21 cellular contexts compared by ENCODE assay signal in the genomic region with DNA sequence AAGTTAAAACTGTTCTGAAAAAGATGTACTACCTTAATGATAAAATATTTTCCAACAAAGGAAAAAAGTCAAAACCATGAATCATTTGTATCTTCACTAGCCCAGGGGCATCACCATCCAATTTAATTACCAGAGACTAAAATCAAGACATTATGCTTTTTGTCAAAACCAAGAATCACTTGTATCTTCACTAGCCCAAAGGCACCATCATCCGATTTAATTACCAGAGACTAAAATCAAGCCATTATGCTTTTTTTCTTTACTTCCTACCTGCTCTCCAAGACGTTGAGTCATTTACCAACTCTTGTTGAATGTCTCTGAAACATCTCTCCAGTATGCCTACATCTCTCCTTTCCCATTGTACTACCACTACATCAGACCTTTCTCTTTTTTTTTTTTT. TPM values are rescaled to one million over a fixed set of nuclear protein-coding genes. Genes with fewer than 3 reads are reported as not detected.
DNase-seq lines count a peak whose midpoint lies in the region; ATAC-seq and TF ChIP-seq lines count a peak whose summit lies in the region.
"Had no signal": no experiment of that assay in that cellular context is flagged by ENCODE, and none has a peak within 500 bp of the region (broad histone marks: within the 10 kb centered on the region; RNA-seq: fewer than 3 reads in every experiment).

No MANE protein-coding gene starts in this region.

- 18% methylated on average over 2 of the region's 2 CpGs for WGBS in mammary epithelial cell (ENCODE audit: low coverage, missing lambda C conversion rate)

- no peak overlapping the region for H3K9ac ChIP-seq in mammary epithelial cell (ENCODE audit: insufficient read depth, low read length)
- H3K9ac ChIP-seq: BLaER1 treated with 17β-estradiol and CSF1 and Interleukin-3, amounts not matched to agents 10 nM and 100 nM; KMS-11 had no signal

- H3K4me1 ChIP-seq in mammary epithelial cell (ENCODE audit: insufficient read depth, low read length) = no peaks in the 10 kb centered on the region
- H3K4me1 ChIP-seq in left lung = no peaks in the 10 kb centered on the region
- H3K4me1 ChIP-seq: SJCRH30 had no signal

- H2AFZ ChIP-seq in mammary epithelial cell (ENCODE audit: low read depth, low read length) = no peak overlapping the region

- H3K9me3 ChIP-seq in mammary epithelial cell (replicated peaks; ENCODE audit: insufficient read depth, low read length) = no peaks in the 10 kb centered on the region
- H3K9me3 ChIP-seq in left lung = no peaks in the 10 kb centered on the region
- H3K9me3 ChIP-seq: BLaER1 treated with 17β-estradiol and CSF1 and Interleukin-3, amounts not matched to agents 10 nM and 100 nM; SJCRH30 had no signal

- no peak overlapping the region for H3K27ac ChIP-seq in mammary epithelial cell (ENCODE audit: insufficient read depth, low read depth, low read length)
- no peak overlapping the region for H3K27ac ChIP-seq in left lung
- H3K27ac ChIP-seq: 22Rv1; BLaER1 treated with 17β-estradiol and CSF1 and Interleukin-3, amounts not matched to agents 10 nM and 100 nM; KMS-11; SJCRH30 had no signal

- BruUV-seq in mammary epithelial cell (replicated peaks; lab: Mats Ljungman, UMichigan) = no TSS peak
- BruUV-seq in MCF 10A (replicated peaks; lab: Mats Ljungman, UMichigan) = no TSS peak

- POLR2A ChIA-PET in activated CD4-positive, alpha-beta T cell treated with anti-CD3 and anti-CD28 coated beads for 36 hours (lab: Charles Lee) = no interaction called here
- POLR2A ChIA-PET in MCF 10A (lab: Yijun Ruan, JAX) = no interaction called here

- H3K4me3 Mint-ChIP-seq in activated CD4-positive, alpha-beta T cell treated with anti-CD3 and anti-CD28 coated beads for 36 hours = no peak overlapping the region
- H3K4me3 Mint-ChIP-seq in MCF 10A (ENCODE audit: unreplicated experiment) = no peak overlapping the region
- H3K4me3 Mint-ChIP-seq in central memory CD8-positive, alpha-beta T cell = no peak overlapping the region
- no peak overlapping the region for H3K4me3 Mint-ChIP-seq in stimulated activated naive B cell treated with anti-CD40 and anti-IgM and Interleukin-4, amounts not matched to agents 10 μg/mL and 1 μg/mL and 100 μg/mL, for 72 hours

- H3K36me3 ChIP-seq in mammary epithelial cell (ENCODE audit: insufficient read depth, low read length) (peaks cover 40% of the 10 kb centered on the region), left lung (peaks cover 4 to 99% of the 10 kb centered on the region in 2 donors)

- H3K4me3 ChIP-seq in mammary epithelial cell (replicated peaks in 1 of 3; ENCODE audit: insufficient read depth in 1 of 3, low read depth in 2 of 3, low read length in 3 of 3) = no peak overlapping the region
- H3K4me3 ChIP-seq in left lung = no peak overlapping the region
- H3K4me3 ChIP-seq: BLaER1 treated with 17β-estradiol and CSF1 and Interleukin-3, amounts not matched to agents 10 nM and 100 nM; SJCRH30 had no signal

- no peak overlapping the region for H3K4me2 ChIP-seq in mammary epithelial cell (ENCODE audit: insufficient read depth, low read depth, low read length)
- H3K4me2 ChIP-seq: BLaER1 treated with 17β-estradiol and CSF1 and Interleukin-3, amounts not matched to agents 10 nM and 100 nM; KMS-11 had no signal

- no peaks in the 10 kb centered on the region for H3K79me2 ChIP-seq in mammary epithelial cell (ENCODE audit: insufficient read depth, low read length)

- in situ Hi-C loops in mammary epithelial cell (cut with MboI; ENCODE audit: low sequenced_read_pairs in 2 of 2) = no loop called here

- no peak for ATAC-seq in activated CD4-positive, alpha-beta T cell treated with anti-CD3 and anti-CD28 coated beads for 36 hours
- ATAC-seq in central memory CD8-positive, alpha-beta T cell (replicated peaks; ENCODE audit: extremely low read depth, poor library complexity, severe bottlenecking) = no peak
- no peak for ATAC-seq in stimulated activated naive B cell treated with anti-CD40 and anti-IgM and Interleukin-4, amounts not matched to agents 10 μg/mL and 1 μg/mL and 100 μg/mL, for 72 hours (replicated peaks)
- no peak for ATAC-seq in left lung

- intact Hi-C loops in activated CD4-positive, alpha-beta T cell treated with anti-CD3 and anti-CD28 coated beads for 36 hours (cut with DNase I, micrococcal nuclease) = no loop called here
- intact Hi-C loops in mammary epithelial cell (cut with micrococcal nuclease) (no loop called here), MCF 10A (cut with micrococcal nuclease) (no loop called here), left lung (cut with DNase I) (no loop called here)

- peaks cover 8% of the 10 kb centered on the region for H3K4me1 Mint-ChIP-seq in activated CD4-positive, alpha-beta T cell treated with anti-CD3 and anti-CD28 coated beads for 36 hours
- no peaks in the 10 kb centered on the region for H3K4me1 Mint-ChIP-seq in MCF 10A (ENCODE audit: insufficient read depth, unreplicated experiment)
- peaks cover 18% of the 10 kb centered on the region for H3K4me1 Mint-ChIP-seq in central memory CD8-positive, alpha-beta T cell
- no peaks in the 10 kb centered on the region for H3K4me1 Mint-ChIP-seq in stimulated activated naive B cell treated with anti-CD40 and anti-IgM and Interleukin-4, amounts not matched to agents 10 μg/mL and 1 μg/mL and 100 μg/mL, for 72 hours

- dilution Hi-C loops in mammary epithelial cell (cut with HindIII; ENCODE audit: low sequenced_read_pairs) = no loop called here

- no peak for DNase-seq in activated CD4-positive, alpha-beta T cell treated with anti-CD3 and anti-CD28 coated beads for 36 hours
- no peak for DNase-seq in activated CD4-positive, alpha-beta T cell treated with anti-CD3 and anti-CD28 coated beads for 1 hour
- DNase-seq in mammary epithelial cell = peak; percentile 9
- DNase-seq in MCF 10A (ENCODE audit: unreplicated experiment) = no peak
- no peak for DNase-seq in central memory CD8-positive, alpha-beta T cell (ENCODE audit: low spot score in 2 of 2)
- DNase-seq in stimulated activated naive B cell treated with anti-CD40 and anti-IgM and Interleukin-4, amounts not matched to agents 10 μg/mL and 1 μg/mL and 100 μg/mL, for 72 hours = no peak
- DNase-seq in left lung = no peak
- DNase-seq in COR-L47 (lab: John Stamatoyannopoulos, UW) = no peak
- DNase-seq: ACHN, DMS79, IMR-90, MV-4-11, NCI-H1417, NCI-H187, NCI-H446, NCI-H526 treated with DMSO at 0.1 percent for 48 hours, OCI-M1, SJCRH30 had no signal

- no peaks in the 10 kb centered on the region for H3K27me3 Mint-ChIP-seq in activated CD4-positive, alpha-beta T cell treated with anti-CD3 and anti-CD28 coated beads for 36 hours
- H3K27me3 Mint-ChIP-seq in MCF 10A (ENCODE audit: insufficient read depth, unreplicated experiment) = no peaks in the 10 kb centered on the region
- no peaks in the 10 kb centered on the region for H3K27me3 Mint-ChIP-seq in central memory CD8-positive, alpha-beta T cell
- no peaks in the 10 kb centered on the region for H3K27me3 Mint-ChIP-seq in stimulated activated naive B cell treated with anti-CD40 and anti-IgM and Interleukin-4, amounts not matched to agents 10 μg/mL and 1 μg/mL and 100 μg/mL, for 72 hours

- peaks cover 2% of the 10 kb centered on the region for H4K20me1 ChIP-seq in mammary epithelial cell (ENCODE audit: insufficient read depth, low read length)

- peaks cover 68% of the 10 kb centered on the region for H3K36me3 Mint-ChIP-seq in activated CD4-positive, alpha-beta T cell treated with anti-CD3 and anti-CD28 coated beads for 36 hours (ENCODE audit: low read depth)
- peaks cover 88% of the 10 kb centered on the region for H3K36me3 Mint-ChIP-seq in MCF 10A (ENCODE audit: insufficient read depth, unreplicated experiment)
- H3K36me3 Mint-ChIP-seq in central memory CD8-positive, alpha-beta T cell (ENCODE audit: insufficient read depth) = peaks cover 58% of the 10 kb centered on the region
- peaks cover 41 to 47% of the 10 kb centered on the region in 2 donors for H3K36me3 Mint-ChIP-seq in stimulated activated naive B cell treated with anti-CD40 and anti-IgM and Interleukin-4, amounts not matched to agents 10 μg/mL and 1 μg/mL and 100 μg/mL, for 72 hours

- no peaks in the 10 kb centered on the region for H3K9me3 Mint-ChIP-seq in activated CD4-positive, alpha-beta T cell treated with anti-CD3 and anti-CD28 coated beads for 36 hours (ENCODE audit: low read depth)
- H3K9me3 Mint-ChIP-seq in MCF 10A (ENCODE audit: unreplicated experiment) = no peaks in the 10 kb centered on the region
- H3K9me3 Mint-ChIP-seq in central memory CD8-positive, alpha-beta T cell = no peaks in the 10 kb centered on the region
- H3K9me3 Mint-ChIP-seq in stimulated activated naive B cell treated with anti-CD40 and anti-IgM and Interleukin-4, amounts not matched to agents 10 μg/mL and 1 μg/mL and 100 μg/mL, for 72 hours = no peaks in the 10 kb centered on the region

- H3K27me3 ChIP-seq in mammary epithelial cell (ENCODE audit: insufficient read depth, low read length) (no peaks in the 10 kb centered on the region), left lung (no peaks in the 10 kb centered on the region)
- H3K27me3 ChIP-seq: BLaER1 treated with 17β-estradiol and CSF1 and Interleukin-3, amounts not matched to agents 10 nM and 100 nM; SJCRH30 had no signal

- CTCF ChIA-PET in activated CD4-positive, alpha-beta T cell treated with anti-CD3 and anti-CD28 coated beads for 36 hours (lab: Charles Lee) = interaction anchor here (1.0 to 2.3 kb wide), 6 partner anchors 8 to 311 kb away, joined by 3 to 7 read pairs (median 4); no protein-coding TSS in a partner anchor
- CTCF ChIA-PET in mammary epithelial cell (lab: Charles Lee; ENCODE audit: low non-redundant PET) = no interaction called here
- CTCF ChIA-PET in MCF 10A (lab: Yijun Ruan, JAX) = interaction anchor here (0.9 to 10.3 kb wide), 7 partner anchors 12 to 310 kb away, joined by 3 to 75 read pairs (median 4); no protein-coding TSS in a partner anchor

- peak overlapping the region; percentile 66 for H3K27ac Mint-ChIP-seq in activated CD4-positive, alpha-beta T cell treated with anti-CD3 and anti-CD28 coated beads for 36 hours
- H3K27ac Mint-ChIP-seq in MCF 10A (ENCODE audit: low read depth, unreplicated experiment) = no peak overlapping the region
- peak overlapping the region; percentile 77 for H3K27ac Mint-ChIP-seq in central memory CD8-positive, alpha-beta T cell (ENCODE audit: low read depth)
- peak overlapping the region; percentile 21 for H3K27ac Mint-ChIP-seq in stimulated activated naive B cell treated with anti-CD40 and anti-IgM and Interleukin-4, amounts not matched to agents 10 μg/mL and 1 μg/mL and 100 μg/mL, for 72 hours

- no peak for TF ChIP-seq CTCF in mammary epithelial cell (conservative IDR thresholded peaks at IDR 0.05 in 1 of 2, IDR thresholded peaks at IDR 0.05 in 1 of 2; ENCODE audit: extremely low read depth in 1 of 2, insufficient read depth in 1 of 2, low read depth in 1 of 2, low read length in 2 of 2)
- TF ChIP-seq CTCF in MCF 10A (IDR thresholded peaks at IDR 0.05; ENCODE audit: unreplicated experiment) = no peak
- TF ChIP-seq CTCF in left lung (IDR thresholded peaks at IDR 0.05) = no peak

RNA-seq across cellular contexts. Expression of a gene that starts 37.9 kb away (rescaled TPM):
- total RNA-seq in activated CD4-positive, alpha-beta T cell treated with anti-CD3 and anti-CD28 coated beads for 36 hours = 10 to 100 TPM; 47.5 to 65.4 TPM
- 10 to 100 TPM; 37.5 to 64.5 TPM for total RNA-seq in mammary epithelial cell
- polyA plus RNA-seq in mammary epithelial cell = 11.3 TPM
- polyA minus RNA-seq in mammary epithelial cell = 107 TPM
- 54.4 and 76.1 TPM in 2 replicates for total RNA-seq in MCF 10A (2022)
- 10 to 100 TPM; 55.4 to 72.9 TPM for total RNA-seq in left lung
